Comparison of ENCODE assay signal across 21 cellular contexts in genomic region chr16:25297151-25297787, GRCh38.
"Had no signal": no experiment of that assay in that cellular context is flagged by ENCODE, and none has a peak within 500 bp of the region (broad histone marks: within the 10 kb centered on the region; RNA-seq: fewer than 3 reads in every experiment).

No MANE protein-coding gene starts in this region.

- ATAC-seq: body of pancreas; left cardiac atrium; naive thymus-derived CD8-positive, alpha-beta T cell; stimulated activated effector memory CD8-positive, alpha-beta T cell treated with anti-CD3 and anti-CD28 coated beads, Interleukin-12 subunit alpha, Interleukin-12 subunit beta, amount 100 ng/mL, for 72 hours; WTC11 had no signal

- H3K9me3 Mint-ChIP-seq: endodermal cell; naive thymus-derived CD8-positive, alpha-beta T cell; stimulated activated effector memory CD8-positive, alpha-beta T cell treated with anti-CD3 and anti-CD28 coated beads, Interleukin-12 subunit alpha, Interleukin-12 subunit beta, amount 100 ng/mL, for 72 hours; WTC11 had no signal

- H3K4me3 Mint-ChIP-seq: endodermal cell; stimulated activated effector memory CD8-positive, alpha-beta T cell treated with anti-CD3 and anti-CD28 coated beads, Interleukin-12 subunit alpha, Interleukin-12 subunit beta, amount 100 ng/mL, for 72 hours; type B pancreatic cell; WTC11 had no signal

- H3K9me3 ChIP-seq: body of pancreas, neutrophil, sigmoid colon, stomach had no signal

- H3K27ac Mint-ChIP-seq: endodermal cell; stimulated activated effector memory CD8-positive, alpha-beta T cell treated with anti-CD3 and anti-CD28 coated beads, Interleukin-12 subunit alpha, Interleukin-12 subunit beta, amount 100 ng/mL, for 72 hours; type B pancreatic cell; WTC11 had no signal

- H3K27me3 Mint-ChIP-seq: type B pancreatic cell had no signal

- H3K27ac ChIP-seq: body of pancreas, dorsolateral prefrontal cortex, epithelial cell of prostate, hepatocyte, neutrophil, parathyroid adenoma, sigmoid colon, stomach had no signal

- H3K36me3 ChIP-seq: neutrophil, sigmoid colon, stomach had no signal

- FAIRE-seq: colon, islet of Langerhans had no signal

- H3K36me3 Mint-ChIP-seq: stimulated activated effector memory CD8-positive, alpha-beta T cell treated with anti-CD3 and anti-CD28 coated beads, Interleukin-12 subunit alpha, Interleukin-12 subunit beta, amount 100 ng/mL, for 72 hours; WTC11 had no signal

- H3K4me1 ChIP-seq: body of pancreas, parathyroid adenoma, sigmoid colon, stomach had no signal

- H3K4me1 Mint-ChIP-seq: stimulated activated effector memory CD8-positive, alpha-beta T cell treated with anti-CD3 and anti-CD28 coated beads, Interleukin-12 subunit alpha, Interleukin-12 subunit beta, amount 100 ng/mL, for 72 hours; WTC11 had no signal

- H3K4me3 ChIP-seq: body of pancreas, dorsolateral prefrontal cortex, hepatocyte, sigmoid colon, stomach had no signal

- H3K27me3 ChIP-seq: body of pancreas, dorsolateral prefrontal cortex, hepatocyte, neutrophil, sigmoid colon had no signal

- DNase-seq: activated gamma-delta T cell treated with Interleukin-2 at 50 U/mL for 16 hours; body of pancreas; central memory CD4-positive, alpha-beta T cell; dorsolateral prefrontal cortex; endodermal cell; foreskin fibroblast; left cardiac atrium; mesendoderm; sigmoid colon; stimulated activated CD4-positive, alpha-beta T cell treated with anti-CD3 and anti-CD28 coated beads, Interleukin-4, amount 100 ng/mL, for 24 hours; stomach had no signal
